18 cellular contexts compared by ENCODE assay signal in genomic region chr3:41600616-41601015, GRCh38.
"Had no signal": no experiment of that assay in that cellular context is flagged by ENCODE, and none has a peak within 500 bp of the region (broad histone marks: within the 10 kb centered on the region; RNA-seq: fewer than 3 reads in every experiment).

No MANE protein-coding gene starts in this region.

- H3K4me1 ChIP-seq: neural progenitor cell, testis, upper lobe of left lung had no signal

- H3K9me3 ChIP-seq: mucosa of descending colon, testis, upper lobe of left lung had no signal

- H3K4me3 ChIP-seq: cardiac muscle cell, mucosa of descending colon, neural progenitor cell, smooth muscle cell, testis, upper lobe of left lung had no signal

- H3K36me3 ChIP-seq: cardiac muscle cell, neural progenitor cell, upper lobe of left lung had no signal

- H3K27ac ChIP-seq: cardiac muscle cell, neural progenitor cell, testis, upper lobe of left lung had no signal

- DNase-seq: activated CD4-positive, alpha-beta memory T cell treated with anti-CD3 and anti-CD28 coated beads, Interleukin-2, amount 10 ng/mL, durations not matched to agents 7 days and 5 days; activated CD4-positive, alpha-beta T cell treated with anti-CD3 and anti-CD28 coated beads for 48 hours; activated naive CD4-positive, alpha-beta T cell; activated T-cell treated with anti-CD3 and anti-CD28 coated beads, Interleukin-2, amount 50 U/mL, for 1 hour; aorta; dermis blood vessel endothelial cell; effector memory CD8-positive, alpha-beta T cell; mesenchymal stem cell; mucosa of descending colon; naive thymus-derived CD4-positive, alpha-beta T cell; right cardiac atrium; stimulated activated CD4-positive, alpha-beta T cell treated with anti-CD3 and anti-CD28 coated beads, Interleukin-4, amount 100 ng/mL, for 1 hour; stimulated activated naive CD8-positive, alpha-beta T cell treated with anti-CD3 and anti-CD28 coated beads, Interleukin-15, amount 100 ng/mL, for 72 hours; testis; upper lobe of left lung had no signal

- H3K4me2 ChIP-seq: neural progenitor cell, smooth muscle cell had no signal

- H2AFZ ChIP-seq: neural progenitor cell had no signal

- H3K27me3 ChIP-seq: cardiac muscle cell, neural progenitor cell, testis, upper lobe of left lung had no signal

- H3K9ac ChIP-seq: neural progenitor cell had no signal
